ENCODE assay signal across 26 cellular contexts in the genomic region with DNA sequence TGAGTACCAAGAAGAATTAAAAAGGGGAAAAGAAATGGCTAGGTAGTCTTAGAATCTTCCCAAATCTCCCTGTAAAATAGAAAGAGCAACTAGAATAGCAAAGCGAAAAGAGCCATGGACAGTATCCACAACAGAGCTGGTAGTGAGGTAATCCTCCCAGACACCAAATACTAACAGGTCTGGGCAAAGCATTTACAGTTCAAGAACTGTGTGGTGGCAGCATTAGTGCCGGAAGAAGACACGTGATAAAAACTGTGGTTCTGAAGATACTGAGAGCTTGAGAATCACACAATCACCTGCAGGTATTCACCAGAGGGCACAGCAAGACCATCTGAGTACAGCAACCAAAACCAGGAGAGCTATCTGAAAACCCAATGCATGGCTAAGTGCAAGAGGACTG. TPM values are rescaled to one million over a fixed set of nuclear protein-coding genes. Genes with fewer than 3 reads are reported as not detected.
"Had no signal": no experiment of that assay in that cellular context is flagged by ENCODE, and none has a peak within 500 bp of the region (broad histone marks: within the 10 kb centered on the region; RNA-seq: fewer than 3 reads in every experiment).

No MANE protein-coding gene starts in this region.

- H3K9me3 ChIP-seq: ovary, right lobe of liver, thoracic aorta had no signal

- H3K27me3 ChIP-seq: ovary, right lobe of liver had no signal

- H3K27ac ChIP-seq: cardiac muscle cell, coronary artery, ovary, right lobe of liver, thoracic aorta had no signal

- ATAC-seq: activated naive CD4-positive, alpha-beta T cell treated with anti-CD3 and anti-CD28 coated beads, Interleukin-2, amount 50 U/mL, for 72 hours; effector memory CD8-positive, alpha-beta T cell; esophagus mucosa; left colon; naive thymus-derived CD4-positive, alpha-beta T cell; stimulated activated naive CD8-positive, alpha-beta T cell treated with anti-CD3 and anti-CD28 coated beads, Interleukin-15, Interleukin-2, amounts not matched to agents 100 U/mL and 50 U/mL, for 24 hours had no signal

- H3K36me3 ChIP-seq: cardiac muscle cell, ovary, right lobe of liver, thoracic aorta had no signal

- FAIRE-seq: islet of Langerhans, urothelium cell line had no signal

- DNase-seq: activated CD4-positive, alpha-beta T cell treated with anti-CD3 and anti-CD28 coated beads for 4 hours; activated CD4-positive, alpha-beta T cell treated with anti-CD3 and anti-CD28 coated beads, Interleukin-2, amount 50 U/mL, for 48 hours; activated naive CD4-positive, alpha-beta T cell; activated T-cell treated with anti-CD3 and anti-CD28 coated beads, Interleukin-2, amount 50 U/mL, for 48 hours; anterior cingulate cortex; effector memory CD8-positive, alpha-beta T cell; foreskin melanocyte; left colon; ovary; right lobe of liver; stimulated activated CD4-positive, alpha-beta T cell treated with anti-CD3 and anti-CD28 coated beads, Interleukin-2, amount 100 ng/mL, for 48 hours; stimulated activated naive CD8-positive, alpha-beta T cell treated with anti-CD3 and anti-CD28 coated beads, Interleukin-15, Interleukin-2, amounts not matched to agents 100 U/mL and 50 U/mL, for 24 hours; T-helper 1 cell had no signal

- H3K4me3 ChIP-seq: cardiac muscle cell, coronary artery, ovary, right lobe of liver, thoracic aorta had no signal

- H3K4me1 ChIP-seq: right lobe of liver had no signal

RNA-seq across cellular contexts. Expression of gene OLIG2, which starts 31.8 kb away (rescaled TPM):
- total RNA-seq: activated naive CD4-positive, alpha-beta T cell treated with anti-CD3 and anti-CD28 coated beads, Interleukin-2, amount 50 U/mL, for 72 hours; activated T-helper 2 cell treated with anti-CD3 and anti-CD28 coated beads, Interferon-gamma antibody, Interleukin-2, Interleukin-4, amounts not matched to agents 10 μg/mL and 5 μg/mL and 100 μg/mL, durations not matched to agents 14 hours and 24 hours and 36 hours; esophagus mucosa; glomerular endothelial cell; left colon; lower leg skin; naive thymus-derived CD4-positive, alpha-beta T cell; ovary; renal cortical epithelial cell; right lobe of liver; skeletal muscle tissue; thoracic aorta had no signal
- polyA plus RNA-seq: cardiac muscle cell; naive thymus-derived CD4-positive, alpha-beta T cell; ovary had no signal
